ENCODE assay signal across 8 cellular contexts in the genomic region with DNA sequence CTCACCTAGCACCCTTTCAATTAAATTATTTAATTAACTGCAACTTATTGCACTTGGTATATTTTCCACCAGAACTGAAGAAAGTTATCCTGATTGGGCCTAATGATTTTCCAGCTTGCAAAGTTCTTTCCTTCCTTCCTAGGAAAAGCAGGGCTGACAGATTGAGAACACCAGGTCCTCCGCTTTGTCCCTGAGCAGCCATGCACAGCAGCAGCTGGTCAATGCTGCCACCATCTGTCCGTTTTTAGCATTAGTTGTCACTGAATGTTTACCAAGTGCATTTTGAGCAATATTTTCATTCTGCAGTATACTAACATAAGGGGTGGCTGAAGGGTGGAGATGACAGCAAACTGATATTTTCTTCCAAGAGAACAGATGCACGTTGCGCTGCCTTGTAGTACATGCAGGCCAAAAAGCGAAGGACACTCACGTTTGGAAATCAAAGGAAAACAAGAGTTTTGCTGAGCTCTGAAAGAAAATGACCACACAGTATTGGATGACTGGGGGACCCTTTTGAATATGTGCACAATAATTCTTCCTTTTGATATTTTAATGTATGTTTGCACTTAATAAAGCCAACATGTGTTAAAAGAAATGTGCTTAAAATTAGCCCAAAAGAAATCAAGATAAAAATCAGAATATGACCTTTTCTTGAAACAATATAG.
DNase-seq lines count a peak whose midpoint lies in the region; ATAC-seq, FAIRE-seq and TF ChIP-seq lines count a peak whose summit lies in the region.

No MANE protein-coding gene starts in this region.

- ATAC-seq in GM18867 (IDR thresholded peaks at IDR 0.05; ENCODE audit: unreplicated experiment) (peak; percentile 77), HG03439 (IDR thresholded peaks at IDR 0.05; ENCODE audit: unreplicated experiment) (peak; percentile 82)
- ATAC-seq in natural killer cell treated with Interleukin-12 subunit alpha and Interleukin-12 subunit beta and Interleukin-15 and Interleukin-18, amount 100 ng/mL, for 72 hours = no peak

- H3K9me3 ChIP-seq in breast epithelium (no peaks in the 10 kb centered on the region), tibial artery (no peaks in the 10 kb centered on the region)

- no peaks in the 10 kb centered on the region for H3K27me3 ChIP-seq in breast epithelium
- no peaks in the 10 kb centered on the region for H3K27me3 ChIP-seq in tibial artery

- DNase-seq in Ammon's horn (ENCODE audit: low spot score) = peak; percentile 88
- peak; percentile 34 for DNase-seq in NCI-H526 treated with DMSO at 0.1 percent for 48 hours (lab: John Stamatoyannopoulos, UW)
- peak in 1 of 2 donors; percentile 24 for DNase-seq in breast epithelium (ENCODE audit: low spot score in 2 of 2)
- DNase-seq in tibial artery = peak in 1 of 2 donors; percentile 38
- DNase-seq in natural killer cell treated with Interleukin-12 subunit alpha and Interleukin-12 subunit beta and Interleukin-15 and Interleukin-18, amount 100 ng/mL, for 72 hours (ENCODE audit: low spot score) = no peak

- H3K4me3 Mint-ChIP-seq in natural killer cell treated with Interleukin-12 subunit alpha and Interleukin-12 subunit beta and Interleukin-15 and Interleukin-18, amount 100 ng/mL, for 72 hours = no peak overlapping the region

- H3K27me3 Mint-ChIP-seq in natural killer cell treated with Interleukin-12 subunit alpha and Interleukin-12 subunit beta and Interleukin-15 and Interleukin-18, amount 100 ng/mL, for 72 hours = peaks cover 0 to 3% of the 10 kb centered on the region in 2 donors

- FAIRE-seq in islet of Langerhans (lab: Jason Lieb, UNC) = peak; percentile 95

- intact Hi-C loops in breast epithelium (cut with DNase I; ENCODE audit: low total_unique reads) = no loop called here
- intact Hi-C loops in tibial artery (cut with DNase I; ENCODE audit: low total_unique reads) = no loop called here

- no peaks in the 10 kb centered on the region for H3K36me3 Mint-ChIP-seq in natural killer cell treated with Interleukin-12 subunit alpha and Interleukin-12 subunit beta and Interleukin-15 and Interleukin-18, amount 100 ng/mL, for 72 hours

- TF ChIP-seq CTCF in breast epithelium (IDR thresholded peaks at IDR 0.05) = peak; percentile 32 to 66 (median 60)
- peak; percentile 49 to 52 for TF ChIP-seq CTCF in tibial artery (IDR thresholded peaks at IDR 0.05)

- no peaks in the 10 kb centered on the region for H3K36me3 ChIP-seq in breast epithelium
- no peaks in the 10 kb centered on the region for H3K36me3 ChIP-seq in tibial artery

- TF ChIP-seq POLR2A in breast epithelium (IDR thresholded peaks at IDR 0.05) = no peak

- H3K27ac ChIP-seq in breast epithelium = no peak overlapping the region
- no peak overlapping the region for H3K27ac ChIP-seq in tibial artery

- H3K4me3 ChIP-seq in breast epithelium (no peak overlapping the region), tibial artery (no peak overlapping the region)

- no peak overlapping the region for H3K27ac Mint-ChIP-seq in natural killer cell treated with Interleukin-12 subunit alpha and Interleukin-12 subunit beta and Interleukin-15 and Interleukin-18, amount 100 ng/mL, for 72 hours

- H3K4me1 ChIP-seq in breast epithelium (no peaks in the 10 kb centered on the region), tibial artery (peaks cover 0 to 7% (median 2%) of the 10 kb centered on the region in 4 donors)

- no peaks in the 10 kb centered on the region for H3K4me1 Mint-ChIP-seq in natural killer cell treated with Interleukin-12 subunit alpha and Interleukin-12 subunit beta and Interleukin-15 and Interleukin-18, amount 100 ng/mL, for 72 hours (ENCODE audit: low read depth in 2 of 2)

- no peaks in the 10 kb centered on the region for H3K9me3 Mint-ChIP-seq in natural killer cell treated with Interleukin-12 subunit alpha and Interleukin-12 subunit beta and Interleukin-15 and Interleukin-18, amount 100 ng/mL, for 72 hours

Comparison
In these comparisons a context has a peak if more than half of its experiments do, and no peak if none do; other contexts are left out.
1. ATAC-seq: peak in GM18867 (single experiment) and HG03439 (single experiment); none in natural killer cell treated with Interleukin-12 subunit alpha and Interleukin-12 subunit beta and Interleukin-15 and Interleukin-18, amount 100 ng/mL, for 72 hours (0 of 2).